1 cellular context compared by ENCODE assay signal in the genomic region with DNA sequence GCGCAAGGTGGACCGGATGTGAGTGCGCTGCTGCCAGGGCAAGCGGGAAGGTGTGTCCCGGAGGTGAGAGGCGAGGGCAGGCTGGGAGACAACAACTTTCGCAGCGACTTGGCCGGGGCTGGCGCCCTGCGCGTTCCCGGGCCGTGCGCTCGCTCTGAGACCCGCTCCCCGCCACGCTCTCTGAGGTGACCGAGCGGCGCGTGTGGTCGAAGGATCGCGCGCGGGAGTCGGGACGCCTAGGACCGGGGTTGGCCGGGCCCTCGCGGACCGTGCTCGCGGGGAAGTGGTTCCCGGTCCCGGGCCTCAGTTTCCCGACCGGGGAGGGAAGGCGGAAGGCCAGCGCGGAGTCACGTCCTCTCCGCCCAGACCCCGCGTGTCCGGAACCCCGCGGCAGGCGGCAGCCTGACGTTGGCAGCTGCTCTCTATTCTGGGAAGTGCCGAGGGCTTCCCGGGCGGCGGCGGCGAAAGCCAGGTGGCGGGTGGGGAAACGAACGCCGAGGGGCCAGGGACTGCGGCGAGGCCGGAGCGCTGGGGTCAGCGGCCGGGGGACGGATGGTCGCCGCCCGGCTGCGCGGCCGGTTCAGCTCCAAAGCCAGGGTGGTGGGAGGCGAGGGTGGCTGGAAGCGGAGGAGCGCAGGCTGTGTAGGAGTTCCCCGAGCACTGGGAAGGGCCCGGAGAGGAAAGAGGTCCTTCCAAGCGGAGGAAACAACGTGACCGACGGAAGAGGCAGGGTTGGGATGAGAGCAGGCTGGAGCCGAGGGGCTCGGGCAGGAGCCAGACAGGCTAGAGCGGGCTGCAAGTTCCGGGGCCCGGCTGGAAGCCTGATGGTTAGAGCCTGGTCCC.
TF ChIP-seq lines count a peak whose summit lies in the region.

No MANE protein-coding gene starts in this region.

TF ChIP-seq in HepG2, 621 proteins besides CTCF, POLR2A, EP300 and RAD21 (continued from another document and continues in another):
- TF ChIP-seq, protein P1, sequence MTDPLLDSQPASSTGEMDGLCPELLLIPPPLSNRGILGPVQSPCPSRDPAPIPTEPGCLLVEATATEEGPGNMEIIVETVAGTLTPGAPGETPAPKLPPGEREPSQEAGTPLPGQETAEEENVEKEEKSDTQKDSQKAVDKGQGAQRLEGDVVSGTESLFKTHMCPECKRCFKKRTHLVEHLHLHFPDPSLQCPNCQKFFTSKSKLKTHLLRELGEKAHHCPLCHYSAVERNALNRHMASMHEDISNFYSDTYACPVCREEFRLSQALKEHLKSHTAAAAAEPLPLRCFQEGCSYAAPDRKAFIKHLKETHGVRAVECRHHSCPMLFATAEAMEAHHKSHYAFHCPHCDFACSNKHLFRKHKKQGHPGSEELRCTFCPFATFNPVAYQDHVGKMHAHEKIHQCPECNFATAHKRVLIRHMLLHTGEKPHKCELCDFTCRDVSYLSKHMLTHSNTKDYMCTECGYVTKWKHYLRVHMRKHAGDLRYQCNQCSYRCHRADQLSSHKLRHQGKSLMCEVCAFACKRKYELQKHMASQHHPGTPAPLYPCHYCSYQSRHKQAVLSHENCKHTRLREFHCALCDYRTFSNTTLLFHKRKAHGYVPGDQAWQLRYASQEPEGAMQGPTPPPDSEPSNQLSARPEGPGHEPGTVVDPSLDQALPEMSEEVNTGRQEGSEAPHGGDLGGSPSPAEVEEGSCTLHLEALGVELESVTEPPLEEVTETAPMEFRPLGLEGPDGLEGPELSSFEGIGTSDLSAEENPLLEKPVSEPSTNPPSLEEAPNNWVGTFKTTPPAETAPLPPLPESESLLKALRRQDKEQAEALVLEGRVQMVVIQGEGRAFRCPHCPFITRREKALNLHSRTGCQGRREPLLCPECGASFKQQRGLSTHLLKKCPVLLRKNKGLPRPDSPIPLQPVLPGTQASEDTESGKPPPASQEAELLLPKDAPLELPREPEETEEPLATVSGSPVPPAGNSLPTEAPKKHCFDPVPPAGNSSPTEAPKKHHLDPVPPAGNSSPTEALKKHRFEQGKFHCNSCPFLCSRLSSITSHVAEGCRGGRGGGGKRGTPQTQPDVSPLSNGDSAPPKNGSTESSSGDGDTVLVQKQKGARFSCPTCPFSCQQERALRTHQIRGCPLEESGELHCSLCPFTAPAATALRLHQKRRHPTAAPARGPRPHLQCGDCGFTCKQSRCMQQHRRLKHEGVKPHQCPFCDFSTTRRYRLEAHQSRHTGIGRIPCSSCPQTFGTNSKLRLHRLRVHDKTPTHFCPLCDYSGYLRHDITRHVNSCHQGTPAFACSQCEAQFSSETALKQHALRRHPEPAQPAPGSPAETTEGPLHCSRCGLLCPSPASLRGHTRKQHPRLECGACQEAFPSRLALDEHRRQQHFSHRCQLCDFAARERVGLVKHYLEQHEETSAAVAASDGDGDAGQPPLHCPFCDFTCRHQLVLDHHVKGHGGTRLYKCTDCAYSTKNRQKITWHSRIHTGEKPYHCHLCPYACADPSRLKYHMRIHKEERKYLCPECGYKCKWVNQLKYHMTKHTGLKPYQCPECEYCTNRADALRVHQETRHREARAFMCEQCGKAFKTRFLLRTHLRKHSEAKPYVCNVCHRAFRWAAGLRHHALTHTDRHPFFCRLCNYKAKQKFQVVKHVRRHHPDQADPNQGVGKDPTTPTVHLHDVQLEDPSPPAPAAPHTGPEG (CRISPR knock-in tag; IDR thresholded peaks at IDR 0.05), result no peak; the same call in 1 of the 2 replicates
- TF ChIP-seq ZBTB1 (CRISPR knock-in tag; IDR thresholded peaks at IDR 0.05; ENCODE audit: borderline replicate concordance), result no peak
- TF ChIP-seq, protein P2, sequence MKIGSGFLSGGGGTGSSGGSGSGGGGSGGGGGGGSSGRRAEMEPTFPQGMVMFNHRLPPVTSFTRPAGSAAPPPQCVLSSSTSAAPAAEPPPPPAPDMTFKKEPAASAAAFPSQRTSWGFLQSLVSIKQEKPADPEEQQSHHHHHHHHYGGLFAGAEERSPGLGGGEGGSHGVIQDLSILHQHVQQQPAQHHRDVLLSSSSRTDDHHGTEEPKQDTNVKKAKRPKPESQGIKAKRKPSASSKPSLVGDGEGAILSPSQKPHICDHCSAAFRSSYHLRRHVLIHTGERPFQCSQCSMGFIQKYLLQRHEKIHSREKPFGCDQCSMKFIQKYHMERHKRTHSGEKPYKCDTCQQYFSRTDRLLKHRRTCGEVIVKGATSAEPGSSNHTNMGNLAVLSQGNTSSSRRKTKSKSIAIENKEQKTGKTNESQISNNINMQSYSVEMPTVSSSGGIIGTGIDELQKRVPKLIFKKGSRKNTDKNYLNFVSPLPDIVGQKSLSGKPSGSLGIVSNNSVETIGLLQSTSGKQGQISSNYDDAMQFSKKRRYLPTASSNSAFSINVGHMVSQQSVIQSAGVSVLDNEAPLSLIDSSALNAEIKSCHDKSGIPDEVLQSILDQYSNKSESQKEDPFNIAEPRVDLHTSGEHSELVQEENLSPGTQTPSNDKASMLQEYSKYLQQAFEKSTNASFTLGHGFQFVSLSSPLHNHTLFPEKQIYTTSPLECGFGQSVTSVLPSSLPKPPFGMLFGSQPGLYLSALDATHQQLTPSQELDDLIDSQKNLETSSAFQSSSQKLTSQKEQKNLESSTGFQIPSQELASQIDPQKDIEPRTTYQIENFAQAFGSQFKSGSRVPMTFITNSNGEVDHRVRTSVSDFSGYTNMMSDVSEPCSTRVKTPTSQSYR (CRISPR knock-in tag; IDR thresholded peaks at IDR 0.05; ENCODE audit: borderline replicate concordance), result no peak
- 0 out of 2 replicates have a peak, but pooled peaks have one; percentile 61 for TF ChIP-seq ZNF790 (CRISPR knock-in tag; IDR thresholded peaks at IDR 0.05; ENCODE audit: borderline replicate concordance)
- TF ChIP-seq ZSCAN9 (CRISPR knock-in tag; IDR thresholded peaks at IDR 0.05; ENCODE audit: borderline replicate concordance), result no peak
- TF ChIP-seq TAF15 (IDR thresholded peaks at IDR 0.05; ENCODE audit: low read depth, low read length, poor library complexity, severe bottlenecking), result no peak
- TF ChIP-seq ZSCAN12 (CRISPR knock-in tag; IDR thresholded peaks at IDR 0.05), result 0 out of 2 replicates have a peak, but pooled peaks have one; percentile 34
- TF ChIP-seq, protein P3, sequence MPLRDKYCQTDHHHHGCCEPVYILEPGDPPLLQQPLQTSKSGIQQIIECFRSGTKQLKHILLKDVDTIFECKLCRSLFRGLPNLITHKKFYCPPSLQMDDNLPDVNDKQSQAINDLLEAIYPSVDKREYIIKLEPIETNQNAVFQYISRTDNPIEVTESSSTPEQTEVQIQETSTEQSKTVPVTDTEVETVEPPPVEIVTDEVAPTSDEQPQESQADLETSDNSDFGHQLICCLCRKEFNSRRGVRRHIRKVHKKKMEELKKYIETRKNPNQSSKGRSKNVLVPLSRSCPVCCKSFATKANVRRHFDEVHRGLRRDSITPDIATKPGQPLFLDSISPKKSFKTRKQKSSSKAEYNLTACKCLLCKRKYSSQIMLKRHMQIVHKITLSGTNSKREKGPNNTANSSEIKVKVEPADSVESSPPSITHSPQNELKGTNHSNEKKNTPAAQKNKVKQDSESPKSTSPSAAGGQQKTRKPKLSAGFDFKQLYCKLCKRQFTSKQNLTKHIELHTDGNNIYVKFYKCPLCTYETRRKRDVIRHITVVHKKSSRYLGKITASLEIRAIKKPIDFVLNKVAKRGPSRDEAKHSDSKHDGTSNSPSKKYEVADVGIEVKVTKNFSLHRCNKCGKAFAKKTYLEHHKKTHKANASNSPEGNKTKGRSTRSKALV (CRISPR knock-in tag; IDR thresholded peaks at IDR 0.05), result peak; percentile 57; the same call in 1 of the 2 replicates
- no peak for TF ChIP-seq AHR (CRISPR knock-in tag; IDR thresholded peaks at IDR 0.05)
- 0 out of 2 replicates have a peak, but pooled peaks have one; percentile 71 for TF ChIP-seq ZNF678 (CRISPR knock-in tag; IDR thresholded peaks at IDR 0.05)
- TF ChIP-seq ZMAT3 (CRISPR knock-in tag; conservative IDR thresholded peaks at IDR 0.05), result peak; percentile 86; the same call in 1 of the 2 replicates
- peak; percentile 54; the same call in 1 of the 2 replicates for TF ChIP-seq ZNF605 (CRISPR knock-in tag; IDR thresholded peaks at IDR 0.05)
- TF ChIP-seq, protein P4, sequence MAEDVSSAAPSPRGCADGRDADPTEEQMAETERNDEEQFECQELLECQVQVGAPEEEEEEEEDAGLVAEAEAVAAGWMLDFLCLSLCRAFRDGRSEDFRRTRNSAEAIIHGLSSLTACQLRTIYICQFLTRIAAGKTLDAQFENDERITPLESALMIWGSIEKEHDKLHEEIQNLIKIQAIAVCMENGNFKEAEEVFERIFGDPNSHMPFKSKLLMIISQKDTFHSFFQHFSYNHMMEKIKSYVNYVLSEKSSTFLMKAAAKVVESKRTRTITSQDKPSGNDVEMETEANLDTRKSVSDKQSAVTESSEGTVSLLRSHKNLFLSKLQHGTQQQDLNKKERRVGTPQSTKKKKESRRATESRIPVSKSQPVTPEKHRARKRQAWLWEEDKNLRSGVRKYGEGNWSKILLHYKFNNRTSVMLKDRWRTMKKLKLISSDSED (CRISPR knock-in tag; IDR thresholded peaks at IDR 0.05), result no peak
- TF ChIP-seq ZFP1 (CRISPR knock-in tag; IDR thresholded peaks at IDR 0.05), result no peak
- TF ChIP-seq, protein P5, sequence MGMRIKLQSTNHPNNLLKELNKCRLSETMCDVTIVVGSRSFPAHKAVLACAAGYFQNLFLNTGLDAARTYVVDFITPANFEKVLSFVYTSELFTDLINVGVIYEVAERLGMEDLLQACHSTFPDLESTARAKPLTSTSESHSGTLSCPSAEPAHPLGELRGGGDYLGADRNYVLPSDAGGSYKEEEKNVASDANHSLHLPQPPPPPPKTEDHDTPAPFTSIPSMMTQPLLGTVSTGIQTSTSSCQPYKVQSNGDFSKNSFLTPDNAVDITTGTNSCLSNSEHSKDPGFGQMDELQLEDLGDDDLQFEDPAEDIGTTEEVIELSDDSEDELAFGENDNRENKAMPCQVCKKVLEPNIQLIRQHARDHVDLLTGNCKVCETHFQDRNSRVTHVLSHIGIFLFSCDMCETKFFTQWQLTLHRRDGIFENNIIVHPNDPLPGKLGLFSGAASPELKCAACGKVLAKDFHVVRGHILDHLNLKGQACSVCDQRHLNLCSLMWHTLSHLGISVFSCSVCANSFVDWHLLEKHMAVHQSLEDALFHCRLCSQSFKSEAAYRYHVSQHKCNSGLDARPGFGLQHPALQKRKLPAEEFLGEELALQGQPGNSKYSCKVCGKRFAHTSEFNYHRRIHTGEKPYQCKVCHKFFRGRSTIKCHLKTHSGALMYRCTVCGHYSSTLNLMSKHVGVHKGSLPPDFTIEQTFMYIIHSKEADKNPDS (CRISPR knock-in tag; IDR thresholded peaks at IDR 0.05), result peak; percentile 10; the same call in 1 of the 2 replicates
- TF ChIP-seq ZNF10 (CRISPR knock-in tag; IDR thresholded peaks at IDR 0.05; ENCODE audit: borderline replicate concordance, low read depth), result no peak
- TF ChIP-seq SNAI1 (CRISPR knock-in tag; IDR thresholded peaks at IDR 0.05; ENCODE audit: borderline replicate concordance), result no peak
- TF ChIP-seq CAMTA2 (CRISPR knock-in tag; IDR thresholded peaks at IDR 0.05; ENCODE audit: borderline replicate concordance), result no peak
- TF ChIP-seq TARDBP (CRISPR knock-in tag; IDR thresholded peaks at IDR 0.05), result 0 out of 2 replicates have a peak, but pooled peaks have one; percentile 42
- TF ChIP-seq STAG1 (CRISPR knock-in tag; IDR thresholded peaks at IDR 0.05), result no peak
- TF ChIP-seq HHEX (CRISPR knock-in tag; IDR thresholded peaks at IDR 0.05), result no peak
- TF ChIP-seq KDM5B (CRISPR knock-in tag; IDR thresholded peaks at IDR 0.05; ENCODE audit: borderline replicate concordance), result peak; percentile 56; the same call in 1 of the 2 replicates
- TF ChIP-seq SAP130 (CRISPR knock-in tag; IDR thresholded peaks at IDR 0.05; ENCODE audit: low read depth), result peak; percentile 27; the same call in 1 of the 2 replicates
- TF ChIP-seq CREM (IDR thresholded peaks at IDR 0.05), result no peak
- no peak for TF ChIP-seq CREM (CRISPR knock-in tag; IDR thresholded peaks at IDR 0.05)
- TF ChIP-seq, protein P6, sequence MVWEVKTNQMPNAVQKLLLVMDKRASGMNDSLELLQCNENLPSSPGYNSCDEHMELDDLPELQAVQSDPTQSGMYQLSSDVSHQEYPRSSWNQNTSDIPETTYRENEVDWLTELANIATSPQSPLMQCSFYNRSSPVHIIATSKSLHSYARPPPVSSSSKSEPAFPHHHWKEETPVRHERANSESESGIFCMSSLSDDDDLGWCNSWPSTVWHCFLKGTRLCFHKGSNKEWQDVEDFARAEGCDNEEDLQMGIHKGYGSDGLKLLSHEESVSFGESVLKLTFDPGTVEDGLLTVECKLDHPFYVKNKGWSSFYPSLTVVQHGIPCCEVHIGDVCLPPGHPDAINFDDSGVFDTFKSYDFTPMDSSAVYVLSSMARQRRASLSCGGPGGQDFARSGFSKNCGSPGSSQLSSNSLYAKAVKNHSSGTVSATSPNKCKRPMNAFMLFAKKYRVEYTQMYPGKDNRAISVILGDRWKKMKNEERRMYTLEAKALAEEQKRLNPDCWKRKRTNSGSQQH (CRISPR knock-in tag; IDR thresholded peaks at IDR 0.05; ENCODE audit: low read depth), result peak; percentile 51; the same call in 1 of the 2 replicates
- TF ChIP-seq, protein P7, sequence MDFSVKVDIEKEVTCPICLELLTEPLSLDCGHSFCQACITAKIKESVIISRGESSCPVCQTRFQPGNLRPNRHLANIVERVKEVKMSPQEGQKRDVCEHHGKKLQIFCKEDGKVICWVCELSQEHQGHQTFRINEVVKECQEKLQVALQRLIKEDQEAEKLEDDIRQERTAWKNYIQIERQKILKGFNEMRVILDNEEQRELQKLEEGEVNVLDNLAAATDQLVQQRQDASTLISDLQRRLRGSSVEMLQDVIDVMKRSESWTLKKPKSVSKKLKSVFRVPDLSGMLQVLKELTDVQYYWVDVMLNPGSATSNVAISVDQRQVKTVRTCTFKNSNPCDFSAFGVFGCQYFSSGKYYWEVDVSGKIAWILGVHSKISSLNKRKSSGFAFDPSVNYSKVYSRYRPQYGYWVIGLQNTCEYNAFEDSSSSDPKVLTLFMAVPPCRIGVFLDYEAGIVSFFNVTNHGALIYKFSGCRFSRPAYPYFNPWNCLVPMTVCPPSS (IDR thresholded peaks at IDR 0.05), result no peak
- no peak for TF ChIP-seq ZNF34 (CRISPR knock-in tag; IDR thresholded peaks at IDR 0.05; ENCODE audit: borderline replicate concordance)
- peak; percentile 61; the same call in 1 of the 2 replicates for TF ChIP-seq ZSCAN22 (CRISPR knock-in tag; IDR thresholded peaks at IDR 0.05)
- TF ChIP-seq, protein P8, sequence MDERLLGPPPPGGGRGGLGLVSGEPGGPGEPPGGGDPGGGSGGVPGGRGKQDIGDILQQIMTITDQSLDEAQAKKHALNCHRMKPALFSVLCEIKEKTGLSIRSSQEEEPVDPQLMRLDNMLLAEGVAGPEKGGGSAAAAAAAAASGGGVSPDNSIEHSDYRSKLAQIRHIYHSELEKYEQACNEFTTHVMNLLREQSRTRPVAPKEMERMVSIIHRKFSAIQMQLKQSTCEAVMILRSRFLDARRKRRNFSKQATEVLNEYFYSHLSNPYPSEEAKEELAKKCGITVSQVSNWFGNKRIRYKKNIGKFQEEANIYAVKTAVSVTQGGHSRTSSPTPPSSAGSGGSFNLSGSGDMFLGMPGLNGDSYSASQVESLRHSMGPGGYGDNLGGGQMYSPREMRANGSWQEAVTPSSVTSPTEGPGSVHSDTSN (CRISPR knock-in tag; IDR thresholded peaks at IDR 0.05), result no peak
